In the genomic region with DNA sequence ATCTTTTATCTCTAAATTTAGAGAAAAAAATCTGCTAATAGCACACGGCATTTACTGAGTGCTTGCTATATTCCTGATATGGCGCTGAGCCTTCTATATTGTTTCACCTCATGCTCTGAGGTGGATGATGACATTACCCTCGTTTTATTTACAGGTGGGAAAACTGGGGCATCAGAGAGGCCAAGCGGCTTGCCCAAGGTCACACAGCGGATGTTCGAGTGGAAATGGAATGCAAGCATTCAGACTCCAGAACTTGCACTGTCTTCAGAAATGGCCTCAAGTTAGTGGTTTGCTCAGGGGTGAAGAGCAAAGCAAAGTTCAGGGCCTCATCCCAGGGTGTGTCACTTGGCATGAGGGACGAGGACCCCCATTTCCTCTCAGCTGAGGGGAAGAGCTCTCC, we compare ENCODE assay signal across 19 cellular contexts. TPM values are rescaled to one million over a fixed set of nuclear protein-coding genes. Genes with fewer than 3 reads are reported as not detected.
A peak's percentile ranks its signal among the peaks of the same experiment; 100 is the strongest.
DNase-seq lines count a peak whose midpoint lies in the region; ATAC-seq, FAIRE-seq and TF ChIP-seq lines count a peak whose summit lies in the region.
"Had no signal": no experiment of that assay in that cellular context is flagged by ENCODE, and none has a peak within 500 bp of the region (broad histone marks: within the 10 kb centered on the region; RNA-seq: fewer than 3 reads in every experiment).

No MANE protein-coding gene starts in this region.

- peaks cover 20% of the 10 kb centered on the region for H3K4me1 Mint-ChIP-seq in T-helper 2 cell treated with Interferon-gamma antibody and Interleukin-4, amounts not matched to agents 5 μg/mL and 100 μg/mL, for 36 hours (ENCODE audit: low read depth)

- TF ChIP-seq RAD21 in A549 (conservative IDR thresholded peaks at IDR 0.05 in 1 of 2, IDR thresholded peaks at IDR 0.05 in 1 of 2) (no peak), H1 (IDR thresholded peaks at IDR 0.05 in 1 of 2, conservative IDR thresholded peaks at IDR 0.05 in 1 of 2; ENCODE audit: low read depth in 2 of 2, low read length in 2 of 2) (no peak)

- H3K36me3 Mint-ChIP-seq in T-helper 2 cell treated with Interferon-gamma antibody and Interleukin-4, amounts not matched to agents 5 μg/mL and 100 μg/mL, for 36 hours (ENCODE audit: low read depth) = peaks cover 5% of the 10 kb centered on the region

- no peak for TF ChIP-seq EP300 in A549 (IDR thresholded peaks at IDR 0.05)
- TF ChIP-seq EP300 in H1 (IDR thresholded peaks at IDR 0.05; ENCODE audit: borderline replicate concordance in 1 of 2, low read depth in 2 of 2, low read length in 2 of 2) = no peak

- H3K79me1 ChIP-seq in H1 (ENCODE audit: low read depth, low read length) = peaks cover 9% of the 10 kb centered on the region; the same call in 1 of the 2 replicates
- no peaks in the 10 kb centered on the region for H3K79me1 ChIP-seq in neuronal stem cell (ENCODE audit: low read depth, low read length)

- in situ Hi-C loops in Panc1 (cut with HindIII; ENCODE audit: low pct_unique_long_range_greater_than_20kb, low sequenced_read_pairs) = no loop called here

- intact Hi-C loops in Panc1 (cut with micrococcal nuclease; ENCODE audit: unreplicated experiment) = no loop called here

- WGBS in A549 (ENCODE audit: missing lambda C conversion rate) = 80% methylated on average over 7 of the region's 7 CpGs
- 89% methylated on average over 7 of the region's 7 CpGs; no CpG with 5 or more reads in 1 of the 2 experiments for WGBS in H1 (ENCODE audit: extremely low coverage in 1 of 2, insufficient coverage in 1 of 2, insufficient read length in 1 of 2, insufficient replicate concordance in 2 of 2, low coverage in 1 of 2, low lambda C conversion rate in 2 of 2, missing lambda C conversion rate in 1 of 2), 2 experiments
- WGBS in neuronal stem cell (ENCODE audit: extremely low coverage in 2 of 2, insufficient read length in 2 of 2, insufficient replicate concordance in 1 of 2), 2 donors = no CpG with 5 or more reads among the region's 7 CpGs

- H4K8ac ChIP-seq in H1 (ENCODE audit: extremely low read depth, insufficient read depth, low read length) (no peak overlapping the region), neuronal stem cell (ENCODE audit: low read depth, low read length) (no peak overlapping the region)

- no peak overlapping the region for H3K4me3 ChIP-seq in A549
- H3K4me3 ChIP-seq in Panc1 (ENCODE audit: low read depth in 2 of 2, low read length in 2 of 2) = no peak overlapping the region
- H3K4me3 ChIP-seq in H1 (ENCODE audit: extremely low read depth in 1 of 4, insufficient read depth in 2 of 4, low read depth in 3 of 4, low read length in 4 of 4) = no peak overlapping the region
- no peak overlapping the region for H3K4me3 ChIP-seq in neuronal stem cell (ENCODE audit: low read length in 2 of 2)
- H3K4me3 ChIP-seq: SJSA1 had no signal

- no peak overlapping the region for H2AK5ac ChIP-seq in H1 (ENCODE audit: low read depth, low read length)
- H2AK5ac ChIP-seq in neuronal stem cell (ENCODE audit: low read depth, low read length) = no peak overlapping the region

- H3K27me3 ChIP-seq in Panc1 (ENCODE audit: control insufficient read depth, insufficient read depth, low read length) = no peaks in the 10 kb centered on the region
- H3K27me3 ChIP-seq in H1 (replicated peaks in 1 of 4; ENCODE audit: control insufficient read depth in 3 of 4, extremely low read depth in 1 of 4, insufficient read depth in 3 of 4, low read length in 3 of 4) = no peaks in the 10 kb centered on the region
- no peaks in the 10 kb centered on the region for H3K27me3 ChIP-seq in neuronal stem cell (ENCODE audit: control insufficient read depth in 3 of 3, insufficient read depth in 3 of 3, low read depth in 1 of 3, low read length in 3 of 3)
- H3K27me3 ChIP-seq: SJSA1 had no signal

- H2BK120ac ChIP-seq in H1 (replicated peaks; ENCODE audit: low read depth, low read length) (no peak overlapping the region), neuronal stem cell (ENCODE audit: low read depth, low read length) (no peak overlapping the region)

- no peaks in the 10 kb centered on the region for H3K9me3 Mint-ChIP-seq in T-helper 2 cell treated with Interferon-gamma antibody and Interleukin-4, amounts not matched to agents 5 μg/mL and 100 μg/mL, for 36 hours
- H3K9me3 Mint-ChIP-seq: CD4-positive, alpha-beta memory T cell; H9 had no signal

- FAIRE-seq in A549 (lab: Jason Lieb, UNC) (no peak), H1 (lab: Jason Lieb, UNC) (no peak)
- FAIRE-seq: GM12891 had no signal

- H2AFZ ChIP-seq in H1 (ENCODE audit: low read length) = no peak overlapping the region
- H2AFZ ChIP-seq in neuronal stem cell (ENCODE audit: low read length) = no peak overlapping the region

- H3K23ac ChIP-seq in H1 (ENCODE audit: insufficient read length) (no peak overlapping the region), neuronal stem cell (ENCODE audit: low read depth, low read length, poor library complexity) (no peak overlapping the region)

- no peak for ATAC-seq in A549
- no peak for ATAC-seq in Panc1
- no peak for ATAC-seq in HG03039 (IDR thresholded peaks at IDR 0.05; ENCODE audit: unreplicated experiment)
- no peak for ATAC-seq in GM21515 (IDR thresholded peaks at IDR 0.05; ENCODE audit: unreplicated experiment)

- DNase-seq in A549 (ENCODE audit: low read depth in 1 of 2, low spot score in 1 of 2) = no peak
- DNase-seq in Panc1 (ENCODE audit: low read depth, low spot score) = no peak
- DNase-seq in H1 (ENCODE audit: low read depth in 1 of 2, low spot score in 2 of 2) = no peak
- DNase-seq in neuronal stem cell (ENCODE audit: low spot score) = no peak
- no peak for DNase-seq in T-helper 2 cell treated with Interferon-gamma antibody and Interleukin-4, amounts not matched to agents 5 μg/mL and 100 μg/mL, for 36 hours (ENCODE audit: low spot score)
- DNase-seq: Caco-2; CD4-positive, alpha-beta memory T cell; DND-41; H9; NCI-H1105; NCI-H146; NCI-H2029; NCI-H2227 treated with DMSO at 0.1 percent for 48 hours; NCI-H510A had no signal

- CTCF ChIA-PET in A549 (lab: Yijun Ruan, JAX) (interaction anchor here (1.7 kb wide), 1 partner anchor 16 kb away, joined by 4 read pairs; no protein-coding TSS in a partner anchor), Panc1 (lab: Charles Lee) (interaction anchor here (0.5 kb wide), 1 partner anchor 9 kb away, joined by 9 read pairs; no protein-coding TSS in a partner anchor), H1 (lab: Charles Lee; ENCODE audit: partially characterized antibody) (interaction anchor here (1.5 to 3.3 kb wide), 4 partner anchors 17 to 51 kb away, joined by 5 to 17 read pairs (median 5); no protein-coding TSS in a partner anchor)

- H2BK15ac ChIP-seq in H1 (ENCODE audit: low read length) (no peak overlapping the region), neuronal stem cell (ENCODE audit: low read length) (no peak overlapping the region)

- no peaks in the 10 kb centered on the region for H3K27me3 Mint-ChIP-seq in T-helper 2 cell treated with Interferon-gamma antibody and Interleukin-4, amounts not matched to agents 5 μg/mL and 100 μg/mL, for 36 hours (ENCODE audit: low read depth)
- H3K27me3 Mint-ChIP-seq: CD4-positive, alpha-beta memory T cell had no signal

- H3K14ac ChIP-seq in H1 (ENCODE audit: insufficient read length) (no peak overlapping the region), neuronal stem cell (ENCODE audit: low read length) (no peak overlapping the region)

- H3K18ac ChIP-seq in H1 (ENCODE audit: extremely low read depth, low read length) (no peak overlapping the region), neuronal stem cell (ENCODE audit: low read length) (no peak overlapping the region)

- H2BK12ac ChIP-seq in H1 (ENCODE audit: low read depth, low read length) (no peak overlapping the region), neuronal stem cell (ENCODE audit: low read length) (no peak overlapping the region)

- H3K27ac ChIP-seq in A549 (no peak overlapping the region), Panc1 (ENCODE audit: low read length) (peak overlapping the region; percentile 6; the same call in 1 of the 2 replicates), H1 (ENCODE audit: low read depth, low read length) (no peak overlapping the region), neuronal stem cell (replicated peaks; ENCODE audit: low read length) (no peak overlapping the region)
- H3K27ac ChIP-seq: KMS-11, SJSA1 had no signal

- no peak for TF ChIP-seq POLR2A in A549 (IDR thresholded peaks at IDR 0.05; ENCODE audit: low read length)
- no peak for TF ChIP-seq POLR2A in H1 (IDR thresholded peaks at IDR 0.05; ENCODE audit: control extremely low read depth in 1 of 2, low read depth in 2 of 2, low read length in 2 of 2)

- H2BK5ac ChIP-seq in H1 (ENCODE audit: low read depth, low read length) (no peak overlapping the region), neuronal stem cell (ENCODE audit: low read length) (peak overlapping the region; percentile 44)

- H3K27ac Mint-ChIP-seq in T-helper 2 cell treated with Interferon-gamma antibody and Interleukin-4, amounts not matched to agents 5 μg/mL and 100 μg/mL, for 36 hours = no peak overlapping the region

- H3K36me3 ChIP-seq in Panc1 (ENCODE audit: control insufficient read depth, insufficient read depth, low read length) = 0 out of 2 replicates have a peak, but pooled peaks cover 2% of the 10 kb centered on the region
- peaks cover 4 to 23% (median 13%) of the 10 kb centered on the region in 4 experiments; a peak in 5 of 8 replicates for H3K36me3 ChIP-seq in H1 (ENCODE audit: control insufficient read depth in 2 of 4, insufficient read depth in 4 of 4, low read length in 3 of 4)
- H3K36me3 ChIP-seq in neuronal stem cell (replicated peaks in 1 of 2; ENCODE audit: control insufficient read depth in 2 of 2, insufficient read depth in 2 of 2, low read length in 2 of 2) = peaks cover 9 to 17% of the 10 kb centered on the region in 2 donors

- H3K56ac ChIP-seq in H1 (replicated peaks; ENCODE audit: insufficient read length, low read depth, low read length) = no peak overlapping the region

- no peak overlapping the region for H3K4me3 Mint-ChIP-seq in T-helper 2 cell treated with Interferon-gamma antibody and Interleukin-4, amounts not matched to agents 5 μg/mL and 100 μg/mL, for 36 hours
- H3K4me3 Mint-ChIP-seq: CD4-positive, alpha-beta memory T cell; H9 had no signal

- H3K23me2 ChIP-seq in H1 (ENCODE audit: low read depth, low read length) = no peaks in the 10 kb centered on the region

- TF ChIP-seq CTCF in A549 (IDR thresholded peaks at IDR 0.05) = no peak
- TF ChIP-seq CTCF in Panc1 (IDR thresholded peaks at IDR 0.05) = no peak
- no peak for TF ChIP-seq CTCF in H1 (IDR thresholded peaks at IDR 0.05; ENCODE audit: control extremely low read depth in 1 of 3, insufficient read depth in 1 of 3, low read depth in 1 of 3, low read length in 3 of 3)

- H4K91ac ChIP-seq in H1 (replicated peaks; ENCODE audit: insufficient read length, low read length) = no peak overlapping the region
- H4K91ac ChIP-seq in neuronal stem cell (ENCODE audit: low read depth, low read length, poor library complexity) = no peak overlapping the region

- no peak overlapping the region for H2BK20ac ChIP-seq in H1 (ENCODE audit: low read length)

- no peak overlapping the region for H4K5ac ChIP-seq in H1 (ENCODE audit: insufficient read length, low read depth, low read length)

- H3K79me2 ChIP-seq in H1 (ENCODE audit: control insufficient read depth in 1 of 2, insufficient read depth in 2 of 2, low read length in 2 of 2) = peaks cover 0 to 36% of the 10 kb centered on the region in 2 experiments; a peak in 2 of 4 replicates

- POLR2A ChIA-PET in A549 (lab: Yijun Ruan, JAX) (no interaction called here), Panc1 (lab: Charles Lee) (no interaction called here), H1 (lab: Charles Lee; ENCODE audit: partially characterized antibody) (no interaction called here)

- H3K4me1 ChIP-seq in A549 (0 out of 3 replicates have a peak, but pooled peaks cover under 1% of the 10 kb centered on the region), Panc1 (ENCODE audit: control insufficient read depth, insufficient read depth, low read length) (peaks cover 35% of the 10 kb centered on the region), H1 (replicated peaks in 1 of 4; ENCODE audit: control insufficient read depth in 3 of 4, insufficient read depth in 4 of 4, low read length in 3 of 4) (peaks cover 2 to 4% (median 2%) of the 10 kb centered on the region in 4 experiments; a peak in 6 of 7 replicates), neuronal stem cell (ENCODE audit: control insufficient read depth in 2 of 2, insufficient read depth in 1 of 2, low read depth in 1 of 2, low read length in 2 of 2) (peaks cover 0 to 10% of the 10 kb centered on the region in 2 donors)

- H3K4ac ChIP-seq in H1 (replicated peaks; ENCODE audit: insufficient read length, low read depth, low read length) (no peak overlapping the region), neuronal stem cell (ENCODE audit: low read length) (no peak overlapping the region)

- no peaks in the 10 kb centered on the region for H3K9me3 ChIP-seq in A549
- no peaks in the 10 kb centered on the region for H3K9me3 ChIP-seq in Panc1 (ENCODE audit: control insufficient read depth, insufficient read depth, low read depth, low read length)
- H3K9me3 ChIP-seq in H1 (ENCODE audit: insufficient read depth in 2 of 2, low read depth in 1 of 2, low read length in 1 of 2) = no peaks in the 10 kb centered on the region
- no peaks in the 10 kb centered on the region for H3K9me3 ChIP-seq in neuronal stem cell (replicated peaks in 1 of 2; ENCODE audit: control insufficient read depth in 2 of 2, insufficient read depth in 1 of 2, low read depth in 1 of 2, low read length in 2 of 2)
- H3K9me3 ChIP-seq: Caco-2, SJSA1 had no signal

- BruUV-seq in Panc1 (replicated peaks; lab: Mats Ljungman, UMichigan) = no TSS peak

- no peak overlapping the region for H3K4me2 ChIP-seq in A549
- H3K4me2 ChIP-seq in H1 (ENCODE audit: insufficient read depth in 1 of 2, low read depth in 2 of 2, low read length in 2 of 2) = no peak overlapping the region
- no peak overlapping the region for H3K4me2 ChIP-seq in neuronal stem cell (ENCODE audit: insufficient read depth, low read length, poor library complexity, severe bottlenecking)
- H3K4me2 ChIP-seq: KMS-11 had no signal

- H3K9ac ChIP-seq in H1 (replicated peaks in 1 of 4; ENCODE audit: extremely low read depth in 1 of 4, low read depth in 3 of 4, low read length in 3 of 4) (no peak overlapping the region; a peak in 1 of 7 replicates), neuronal stem cell (ENCODE audit: low read depth, low read length, poor library complexity) (no peak overlapping the region)
- H3K9ac ChIP-seq: KMS-11 had no signal

- peaks cover 5 to 14% of the 10 kb centered on the region in 2 experiments for H4K20me1 ChIP-seq in H1 (replicated peaks in 1 of 2; ENCODE audit: control insufficient read depth in 1 of 2, insufficient read depth in 2 of 2, low read length in 2 of 2)

RNA-seq across cellular contexts. Expression of a gene that starts 17.3 kb away (rescaled TPM):
- 9.0 and 9.3 TPM in 2 replicates for polyA plus RNA-seq in A549 (2011; rRNA removed)
- polyA plus RNA-seq in A549 (2012; cell fraction: cytosol; rRNA removed) = 7.3 and 9.8 TPM in 2 replicates
- polyA plus RNA-seq in A549 (2012; cell fraction: nucleus; rRNA removed) = 7.1 and 7.5 TPM in 2 replicates
- polyA plus RNA-seq in A549 (2017; fragmentation: RNase III; extraction: RNeasy Plus Mini Kit Qiagen cat#74134 plus additional on column Dnase treatment) = 8.2 to 9.6 TPM (median 8.9 TPM) in 3 replicates
- 14.9 and 15.0 TPM in 2 replicates for polyA minus RNA-seq in A549 (2011; rRNA and poly(A)+ RNA removed)
- total RNA-seq in Panc1 (2021; ENCODE audit: unreplicated experiment) = 43.2 TPM
- polyA plus RNA-seq in Panc1 (2012; ENCODE audit: insufficient read length) = 33.9 TPM
- total RNA-seq in H1 (2021; fragmentation: NEBNext Ultra II Directional; extraction: Animal tissue kit (Norgen Biotek cat#: 25700)) = 24.5 and 25.6 TPM in 2 replicates
- polyA plus RNA-seq in H1 (2011; rRNA removed) = 17.5 and 19.8 TPM in 2 replicates
- 18.3 TPM for polyA plus RNA-seq in H1 (2011; cell fraction: cytosol; rRNA removed)
- 17.6 TPM for polyA plus RNA-seq in H1 (2011; cell fraction: nucleus; rRNA removed)
- polyA plus RNA-seq in H1 (2012, experiment 1 of 2) = 17.4 to 19.9 TPM (median 19.3 TPM) in 4 replicates
- 19.4 TPM for polyA plus RNA-seq in H1 (2012, experiment 2 of 2)
- polyA plus RNA-seq in H1 (2013, experiment 1 of 2) = 12.8 TPM
- polyA plus RNA-seq in H1 (2013, experiment 2 of 2) = 13.5 TPM
- polyA minus RNA-seq in H1 (2011; rRNA and poly(A)+ RNA removed) = 23.8 TPM in 2 replicates
- polyA minus RNA-seq in H1 (2011; cell fraction: cytosol; rRNA and poly(A)+ RNA removed) = 16.7 TPM
- 25.9 TPM for polyA minus RNA-seq in H1 (2011; cell fraction: nucleus; rRNA and poly(A)+ RNA removed)
- 7.9 TPM for polyA plus RNA-seq in neuronal stem cell (2013, experiment 1 of 2)
- 8.1 TPM for polyA plus RNA-seq in neuronal stem cell (2013, experiment 2 of 2)
